Comparison of ENCODE assay signal across 14 cellular contexts in the genomic region with DNA sequence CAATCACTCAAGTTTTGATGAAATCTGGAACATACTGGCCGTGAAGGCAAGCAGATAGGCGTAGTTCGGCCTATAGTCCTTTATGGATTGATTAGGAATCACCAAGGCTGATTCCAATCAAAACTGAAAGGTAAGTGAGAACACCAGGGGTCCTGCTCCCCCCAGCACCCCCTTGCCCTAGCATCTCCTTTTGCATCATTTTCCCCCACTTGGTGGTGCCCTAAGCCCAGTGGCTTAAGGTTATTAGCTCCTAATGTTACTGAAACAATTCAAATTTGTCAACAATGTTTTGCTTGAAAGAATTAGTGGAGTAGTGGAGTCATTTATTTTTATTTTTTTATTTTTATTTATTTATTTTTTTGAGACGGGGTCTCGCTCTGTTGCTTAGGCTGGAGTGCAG. TPM values are rescaled to one million over a fixed set of nuclear protein-coding genes. Genes with fewer than 3 reads are reported as not detected.
DNase-seq lines count a peak whose midpoint lies in the region; TF ChIP-seq lines count a peak whose summit lies in the region.
"Had no signal": no experiment of that assay in that cellular context is flagged by ENCODE, and none has a peak within 500 bp of the region (broad histone marks: within the 10 kb centered on the region; RNA-seq: fewer than 3 reads in every experiment).

No MANE protein-coding gene starts in this region.

- H3K36me3 Mint-ChIP-seq in HFFc6 (ENCODE audit: low read depth): no peaks in the 10 kb centered on the region
- no peaks in the 10 kb centered on the region for H3K36me3 Mint-ChIP-seq in activated CD4-positive, alpha-beta memory T cell treated with anti-CD3 and anti-CD28 coated beads, Interleukin-2, amount 10 ng/mL, durations not matched to agents 7 days and 5 days (ENCODE audit: low read depth)
- H3K36me3 Mint-ChIP-seq: natural killer cell treated with Interleukin-12 subunit alpha and Interleukin-12 subunit beta and Interleukin-15 and Interleukin-18, amount 100 ng/mL, for 72 hours had no signal

- no peaks in the 10 kb centered on the region for H3K4me1 Mint-ChIP-seq in HFFc6 (ENCODE audit: low read depth)
- H3K4me1 Mint-ChIP-seq in activated CD4-positive, alpha-beta memory T cell treated with anti-CD3 and anti-CD28 coated beads, Interleukin-2, amount 10 ng/mL, durations not matched to agents 7 days and 5 days: peaks cover under 1% of the 10 kb centered on the region

- H3K4me3 Mint-ChIP-seq in HFFc6: no peak overlapping the region
- H3K4me3 Mint-ChIP-seq in activated CD4-positive, alpha-beta memory T cell treated with anti-CD3 and anti-CD28 coated beads, Interleukin-2, amount 10 ng/mL, durations not matched to agents 7 days and 5 days: no peak overlapping the region
- H3K4me3 Mint-ChIP-seq: activated T-helper 1 cell treated with anti-CD3 and anti-CD28 coated beads, Interleukin-12 subunit alpha, Interleukin-12 subunit beta, Interleukin-2, Interleukin-4 antibody, amounts not matched to agents 30 ng/mL and 10 ng/mL and 1 ng/mL, durations not matched to agents 14 hours and 24 hours and 36 hours; natural killer cell treated with Interleukin-12 subunit alpha and Interleukin-12 subunit beta and Interleukin-15 and Interleukin-18, amount 100 ng/mL, for 72 hours had no signal

- H3K27ac Mint-ChIP-seq in HFFc6: no peak overlapping the region
- H3K27ac Mint-ChIP-seq in activated CD4-positive, alpha-beta memory T cell treated with anti-CD3 and anti-CD28 coated beads, Interleukin-2, amount 10 ng/mL, durations not matched to agents 7 days and 5 days: no peak overlapping the region
- H3K27ac Mint-ChIP-seq: activated T-helper 1 cell treated with anti-CD3 and anti-CD28 coated beads, Interleukin-12 subunit alpha, Interleukin-12 subunit beta, Interleukin-2, Interleukin-4 antibody, amounts not matched to agents 30 ng/mL and 10 ng/mL and 1 ng/mL, durations not matched to agents 14 hours and 24 hours and 36 hours; natural killer cell treated with Interleukin-12 subunit alpha and Interleukin-12 subunit beta and Interleukin-15 and Interleukin-18, amount 100 ng/mL, for 72 hours had no signal

- no peaks in the 10 kb centered on the region for H3K9me3 Mint-ChIP-seq in HFFc6
- no peaks in the 10 kb centered on the region for H3K9me3 Mint-ChIP-seq in activated CD4-positive, alpha-beta memory T cell treated with anti-CD3 and anti-CD28 coated beads, Interleukin-2, amount 10 ng/mL, durations not matched to agents 7 days and 5 days
- H3K9me3 Mint-ChIP-seq: activated T-helper 1 cell treated with anti-CD3 and anti-CD28 coated beads, Interleukin-12 subunit alpha, Interleukin-12 subunit beta, Interleukin-2, Interleukin-4 antibody, amounts not matched to agents 30 ng/mL and 10 ng/mL and 1 ng/mL, durations not matched to agents 14 hours and 24 hours and 36 hours; natural killer cell treated with Interleukin-12 subunit alpha and Interleukin-12 subunit beta and Interleukin-15 and Interleukin-18, amount 100 ng/mL, for 72 hours had no signal

- H3K27ac ChIP-seq in DOHH2 (ENCODE audit: low read depth, low read length): no peak overlapping the region
- no peak overlapping the region for H3K27ac ChIP-seq in WERI-Rb-1
- H3K27ac ChIP-seq: esophagus squamous epithelium, skin epidermis, thoracic aorta had no signal

- H3K4me2 ChIP-seq in DOHH2 (ENCODE audit: low read length): no peak overlapping the region

- no peaks in the 10 kb centered on the region for H3K9me3 ChIP-seq in DOHH2 (ENCODE audit: control insufficient read depth, insufficient read depth, low read length)
- no peaks in the 10 kb centered on the region for H3K9me3 ChIP-seq in WERI-Rb-1 (ENCODE audit: severe bottlenecking)
- H3K9me3 ChIP-seq: esophagus squamous epithelium, thoracic aorta had no signal

- H3K4me3 ChIP-seq in DOHH2 (ENCODE audit: low read length) (no peak overlapping the region), WERI-Rb-1 (ENCODE audit: low read depth, low read length) (no peak overlapping the region)
- H3K4me3 ChIP-seq: esophagus squamous epithelium, skin epidermis, thoracic aorta had no signal

- DNase-seq in HFFc6 (no peak), WERI-Rb-1 (no peak), islet precursor cell (peak; percentile 32), DMS53 (lab: John Stamatoyannopoulos, UW) (no peak), dedifferentiated amniotic fluid mesenchymal stem cell (ENCODE audit: extremely low spot score) (no peak)
- DNase-seq in activated CD4-positive, alpha-beta memory T cell treated with anti-CD3 and anti-CD28 coated beads, Interleukin-2, amount 10 ng/mL, durations not matched to agents 7 days and 5 days: no peak
- no peak for DNase-seq in stimulated activated CD4-positive, alpha-beta T cell treated with anti-CD3 and anti-CD28 coated beads, Interleukin-2, amount 100 ng/mL, for 48 hours
- DNase-seq: esophagus squamous epithelium, NCI-H226 had no signal

- CTCF ChIA-PET in activated CD4-positive, alpha-beta memory T cell treated with anti-CD3 and anti-CD28 coated beads, Interleukin-2, amount 10 ng/mL, durations not matched to agents 7 days and 5 days (lab: Charles Lee): interaction anchor here (0.6 to 1.8 kb wide), 6 partner anchors 11 to 192 kb away, joined by 3 to 6 read pairs (median 4); no protein-coding TSS in a partner anchor

- H4K20me1 ChIP-seq in DOHH2 (ENCODE audit: control insufficient read depth, insufficient read depth, low read depth, low read length): no peaks in the 10 kb centered on the region

- peaks cover 2% of the 10 kb centered on the region; the same call in 1 of the 2 replicates for H3K4me1 ChIP-seq in DOHH2 (ENCODE audit: control insufficient read depth, low read length)
- H3K4me1 ChIP-seq: esophagus squamous epithelium had no signal

- POLR2A ChIA-PET in activated CD4-positive, alpha-beta memory T cell treated with anti-CD3 and anti-CD28 coated beads, Interleukin-2, amount 10 ng/mL, durations not matched to agents 7 days and 5 days (lab: Charles Lee): no interaction called here

- H3K27me3 ChIP-seq in DOHH2 (ENCODE audit: control insufficient read depth, low read length): peaks cover 19% of the 10 kb centered on the region
- no peaks in the 10 kb centered on the region for H3K27me3 ChIP-seq in WERI-Rb-1 (ENCODE audit: insufficient read depth, low read depth, severe bottlenecking)

- TF ChIP-seq CTCF in DOHH2 (IDR thresholded peaks at IDR 0.05; ENCODE audit: low read depth, low read length, poor library complexity, severe bottlenecking) (peak; percentile 34), HFFc6 (IDR thresholded peaks at IDR 0.05) (peak; percentile 49; the same call in 1 of the 2 replicates), WERI-Rb-1 (IDR thresholded peaks at IDR 0.05; ENCODE audit: low read depth, low read length) (peak; percentile 32; the same call in 1 of the 2 replicates)

- H3K36me3 ChIP-seq in DOHH2 (ENCODE audit: control insufficient read depth, low read length): no peaks in the 10 kb centered on the region
- H3K36me3 ChIP-seq in WERI-Rb-1: no peaks in the 10 kb centered on the region
- H3K36me3 ChIP-seq: esophagus squamous epithelium, thoracic aorta had no signal

- H3K9me2 ChIP-seq in DOHH2 (replicated peaks; ENCODE audit: control insufficient read depth, low read length): no peaks in the 10 kb centered on the region

- no peaks in the 10 kb centered on the region for H3F3A ChIP-seq in DOHH2 (ENCODE audit: control insufficient read depth, insufficient read depth)

- no peaks in the 10 kb centered on the region for H3K79me2 ChIP-seq in DOHH2 (ENCODE audit: control insufficient read depth, low read length)

- peaks cover 28% of the 10 kb centered on the region for H3K27me3 Mint-ChIP-seq in HFFc6 (ENCODE audit: insufficient read depth)
- peaks cover 27% of the 10 kb centered on the region for H3K27me3 Mint-ChIP-seq in activated CD4-positive, alpha-beta memory T cell treated with anti-CD3 and anti-CD28 coated beads, Interleukin-2, amount 10 ng/mL, durations not matched to agents 7 days and 5 days

RNA-seq across cellular contexts. Expression of a gene that starts 4.9 kb away (rescaled TPM):
- not detected for total RNA-seq in HFFc6 (2021; fragmentation: NEBNext Ultra II Directional; extraction: Animal tissue kit (Norgen Biotek cat#: 25700))
- not detected for total RNA-seq in activated CD4-positive, alpha-beta memory T cell treated with anti-CD3 and anti-CD28 coated beads, Interleukin-2, amount 10 ng/mL, durations not matched to agents 7 days and 5 days
- total RNA-seq: esophagus squamous epithelium; natural killer cell treated with Interleukin-12 subunit alpha and Interleukin-12 subunit beta and Interleukin-15 and Interleukin-18, amount 100 ng/mL, for 72 hours; thoracic aorta had no signal

RNA-seq across cellular contexts. Expression of a gene that starts 18.2 kb away (rescaled TPM):
- under 1 TPM in 4 of 6 experiments, not detected in 2; 0.13 to 0.34 (median 0.25) TPM for total RNA-seq in HFFc6 (2021; fragmentation: NEBNext Ultra II Directional; extraction: Animal tissue kit (Norgen Biotek cat#: 25700))
- 100 to 1,000 TPM; 103 to 110 TPM for total RNA-seq in activated CD4-positive, alpha-beta memory T cell treated with anti-CD3 and anti-CD28 coated beads, Interleukin-2, amount 10 ng/mL, durations not matched to agents 7 days and 5 days

RNA-seq across cellular contexts. Expression of a gene that starts 22.7 kb away (rescaled TPM):
- total RNA-seq in HFFc6 (2021; fragmentation: NEBNext Ultra II Directional; extraction: Animal tissue kit (Norgen Biotek cat#: 25700)): 1 to 10 TPM; 6.2 to 9.0 (median 7.2) TPM
- total RNA-seq in activated CD4-positive, alpha-beta memory T cell treated with anti-CD3 and anti-CD28 coated beads, Interleukin-2, amount 10 ng/mL, durations not matched to agents 7 days and 5 days: 1 to 10 TPM; 3.8 to 4.5 TPM

RNA-seq across cellular contexts. Expression of a gene that starts 31.4 kb away (rescaled TPM):
- total RNA-seq in HFFc6 (2021; fragmentation: NEBNext Ultra II Directional; extraction: Animal tissue kit (Norgen Biotek cat#: 25700)): 100 to 1,000 TPM; 168 to 196 (median 182) TPM
- total RNA-seq in activated CD4-positive, alpha-beta memory T cell treated with anti-CD3 and anti-CD28 coated beads, Interleukin-2, amount 10 ng/mL, durations not matched to agents 7 days and 5 days: 100 to 1,000 TPM; 196 to 203 TPM

Comparison
In these comparisons a context has a peak if more than half of its experiments do, and no peak if none do; other contexts are left out.
1. RNA of a gene that starts 18.2 kb away (total RNA-seq): 103 to 110 TPM in activated CD4-positive, alpha-beta memory T cell treated with anti-CD3 and anti-CD28 coated beads, Interleukin-2, amount 10 ng/mL, durations not matched to agents 7 days and 5 days; 0.13 to 0.34 TPM in HFFc6; every median in the first group is over 10 times any median in the second.
2. Peak in every context shown above with its lines, with median percentiles within 50 percentile points of each other: CTCF ChIP-seq.